Comparison of ENCODE assay signal across 1 cellular context in genomic region chr7:56080726-56081435, GRCh38. TPM values are rescaled to one million over a fixed set of nuclear protein-coding genes. Genes with fewer than 3 reads are reported as not detected.
"Had no signal": no experiment of that assay in that cellular context is flagged by ENCODE, and none has a peak within 500 bp of the region (broad histone marks: within the 10 kb centered on the region; RNA-seq: fewer than 3 reads in every experiment).

No MANE protein-coding gene starts in this region.

RNA-seq across cellular contexts. Expression of gene PHKG1, which starts 11.9 kb away (rescaled TPM):
- total RNA-seq: epithelial cell of proximal tubule had no signal
